1 cellular context compared by ENCODE assay signal in genomic region chr17:7233701-7234099, GRCh38.
A peak's percentile ranks its signal among the peaks of the same experiment; 100 is the strongest.
TF ChIP-seq lines count a peak whose summit lies in the region.

No MANE protein-coding gene starts in this region.

TF ChIP-seq in K562, 482 proteins besides CTCF, POLR2A, EP300 and RAD21:
- TF ChIP-seq ZC3H8 (IDR thresholded peaks at IDR 0.05) (no peak), HMBOX1 (IDR thresholded peaks at IDR 0.05) (peak; percentile 19; the same call in 1 of the 2 replicates), ZNF740 (CRISPR knock-in tag; IDR thresholded peaks at IDR 0.05) (no peak), ZNF740 (tag; IDR thresholded peaks at IDR 0.05) (no peak), E2F4 (CRISPR knock-in tag; IDR thresholded peaks at IDR 0.05; ENCODE audit: low read depth) (no peak), PATZ1 (CRISPR knock-in tag; IDR thresholded peaks at IDR 0.05; ENCODE audit: borderline replicate concordance) (0 out of 2 replicates have a peak, but pooled peaks have one; percentile 16), ZNF449 (CRISPR knock-in tag; IDR thresholded peaks at IDR 0.05) (no peak), POU5F1 (IDR thresholded peaks at IDR 0.05; ENCODE audit: borderline replicate concordance, low read depth, low read length, partially characterized antibody) (no peak), HNRNPUL1 (IDR thresholded peaks at IDR 0.05; ENCODE audit: low read length) (no peak), NR1H2 (CRISPR knock-in tag; IDR thresholded peaks at IDR 0.05) (0 out of 2 replicates have a peak, but pooled peaks have one; percentile 30), THRA (IDR thresholded peaks at IDR 0.05) (no peak)
